1 cellular context compared by ENCODE assay signal in the genomic region with DNA sequence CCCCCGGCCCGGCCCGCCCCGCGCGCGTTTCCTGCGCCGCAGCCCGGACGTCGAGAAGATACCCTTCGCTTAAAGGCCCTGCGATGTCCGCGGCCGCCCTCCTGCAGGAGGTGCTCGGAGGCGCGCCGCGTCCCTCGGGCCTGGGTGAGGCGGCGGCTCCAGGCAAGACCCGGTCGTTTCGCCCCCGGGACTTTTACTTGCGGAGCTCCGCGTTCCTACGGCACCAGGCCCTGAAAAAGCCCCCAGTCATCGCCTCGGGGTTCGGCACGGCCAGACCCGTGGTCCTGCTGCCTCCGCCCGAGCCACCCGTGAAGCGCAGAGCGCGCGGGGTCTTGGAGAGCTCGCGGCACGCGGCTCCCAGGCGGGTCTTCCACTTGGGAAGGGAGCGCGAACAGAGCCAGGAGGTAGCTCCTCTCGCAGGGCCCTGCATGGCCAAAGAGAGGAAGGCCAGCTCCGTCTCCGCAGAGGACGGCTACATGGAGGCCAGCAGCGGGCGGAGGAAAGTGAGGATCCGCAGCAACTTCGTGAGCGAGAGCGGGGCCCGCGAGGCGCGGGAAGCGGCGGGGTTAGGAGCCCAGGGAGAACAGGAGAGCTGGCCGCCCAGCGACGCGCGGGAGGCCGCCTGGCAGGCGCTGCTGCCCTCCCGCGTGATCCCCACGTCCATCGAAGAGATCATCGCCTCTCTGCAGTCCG.
A peak's percentile ranks its signal among the peaks of the same experiment; 100 is the strongest.
TF ChIP-seq lines count a peak whose summit lies in the region.

No MANE protein-coding gene starts in this region.

TF ChIP-seq in WTC11, 78 proteins besides CTCF, POLR2A, EP300 and RAD21 (continued from another document and continues in another):
- TF ChIP-seq, protein P1, sequence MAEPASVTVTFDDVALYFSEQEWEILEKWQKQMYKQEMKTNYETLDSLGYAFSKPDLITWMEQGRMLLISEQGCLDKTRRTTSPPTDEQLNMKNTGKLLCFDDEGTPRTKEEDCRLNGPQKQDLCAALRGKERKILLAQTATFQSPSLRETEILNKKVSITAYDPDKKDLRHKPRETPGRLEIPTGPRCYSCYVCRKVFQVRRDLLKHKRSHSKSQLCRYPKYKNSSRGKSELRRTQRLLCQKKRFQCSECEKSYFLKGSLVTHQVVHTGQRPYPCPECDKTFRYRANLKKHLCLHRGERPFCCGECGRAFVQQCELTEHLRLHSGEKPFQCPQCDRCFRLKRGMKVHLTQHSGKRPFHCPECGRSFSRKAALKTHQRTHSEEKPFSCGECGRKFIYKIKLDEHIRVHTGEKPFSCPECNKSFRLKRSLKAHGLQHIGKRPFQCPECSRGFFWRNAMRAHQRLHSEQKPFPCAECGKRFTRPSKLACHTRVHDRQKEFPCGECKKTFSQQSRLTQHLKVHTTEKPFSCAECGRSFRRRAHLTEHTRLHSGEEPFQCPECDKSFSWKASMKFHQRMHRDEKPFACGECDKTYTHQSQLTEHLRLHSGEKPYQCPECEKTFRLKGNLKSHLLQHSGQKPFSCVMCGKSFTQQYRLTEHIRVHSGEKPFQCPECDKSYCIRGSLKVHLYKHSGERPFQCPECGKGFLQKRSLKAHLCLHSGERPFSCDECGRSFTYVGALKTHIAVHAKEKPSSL (CRISPR knock-in tag; conservative IDR thresholded peaks at IDR 0.05) = no peak
- TF ChIP-seq NFATC4 (CRISPR knock-in tag; IDR thresholded peaks at IDR 0.05) = no peak
- no peak; the same call in 1 of the 2 replicates for TF ChIP-seq RELA (CRISPR knock-in tag; IDR thresholded peaks at IDR 0.05; ENCODE audit: borderline replicate concordance)
- TF ChIP-seq TEAD4 (CRISPR knock-in tag; IDR thresholded peaks at IDR 0.05) = 0 out of 2 replicates have a peak, but pooled peaks have one; percentile 7
- TF ChIP-seq, protein P2, sequence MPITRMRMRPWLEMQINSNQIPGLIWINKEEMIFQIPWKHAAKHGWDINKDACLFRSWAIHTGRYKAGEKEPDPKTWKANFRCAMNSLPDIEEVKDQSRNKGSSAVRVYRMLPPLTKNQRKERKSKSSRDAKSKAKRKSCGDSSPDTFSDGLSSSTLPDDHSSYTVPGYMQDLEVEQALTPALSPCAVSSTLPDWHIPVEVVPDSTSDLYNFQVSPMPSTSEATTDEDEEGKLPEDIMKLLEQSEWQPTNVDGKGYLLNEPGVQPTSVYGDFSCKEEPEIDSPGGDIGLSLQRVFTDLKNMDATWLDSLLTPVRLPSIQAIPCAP (CRISPR knock-in tag; IDR thresholded peaks at IDR 0.05) = peak; percentile 14; the same call in 1 of the 2 replicates
- no peak for TF ChIP-seq CBFB (CRISPR knock-in tag; IDR thresholded peaks at IDR 0.05; ENCODE audit: low read depth)
- TF ChIP-seq, protein P3, sequence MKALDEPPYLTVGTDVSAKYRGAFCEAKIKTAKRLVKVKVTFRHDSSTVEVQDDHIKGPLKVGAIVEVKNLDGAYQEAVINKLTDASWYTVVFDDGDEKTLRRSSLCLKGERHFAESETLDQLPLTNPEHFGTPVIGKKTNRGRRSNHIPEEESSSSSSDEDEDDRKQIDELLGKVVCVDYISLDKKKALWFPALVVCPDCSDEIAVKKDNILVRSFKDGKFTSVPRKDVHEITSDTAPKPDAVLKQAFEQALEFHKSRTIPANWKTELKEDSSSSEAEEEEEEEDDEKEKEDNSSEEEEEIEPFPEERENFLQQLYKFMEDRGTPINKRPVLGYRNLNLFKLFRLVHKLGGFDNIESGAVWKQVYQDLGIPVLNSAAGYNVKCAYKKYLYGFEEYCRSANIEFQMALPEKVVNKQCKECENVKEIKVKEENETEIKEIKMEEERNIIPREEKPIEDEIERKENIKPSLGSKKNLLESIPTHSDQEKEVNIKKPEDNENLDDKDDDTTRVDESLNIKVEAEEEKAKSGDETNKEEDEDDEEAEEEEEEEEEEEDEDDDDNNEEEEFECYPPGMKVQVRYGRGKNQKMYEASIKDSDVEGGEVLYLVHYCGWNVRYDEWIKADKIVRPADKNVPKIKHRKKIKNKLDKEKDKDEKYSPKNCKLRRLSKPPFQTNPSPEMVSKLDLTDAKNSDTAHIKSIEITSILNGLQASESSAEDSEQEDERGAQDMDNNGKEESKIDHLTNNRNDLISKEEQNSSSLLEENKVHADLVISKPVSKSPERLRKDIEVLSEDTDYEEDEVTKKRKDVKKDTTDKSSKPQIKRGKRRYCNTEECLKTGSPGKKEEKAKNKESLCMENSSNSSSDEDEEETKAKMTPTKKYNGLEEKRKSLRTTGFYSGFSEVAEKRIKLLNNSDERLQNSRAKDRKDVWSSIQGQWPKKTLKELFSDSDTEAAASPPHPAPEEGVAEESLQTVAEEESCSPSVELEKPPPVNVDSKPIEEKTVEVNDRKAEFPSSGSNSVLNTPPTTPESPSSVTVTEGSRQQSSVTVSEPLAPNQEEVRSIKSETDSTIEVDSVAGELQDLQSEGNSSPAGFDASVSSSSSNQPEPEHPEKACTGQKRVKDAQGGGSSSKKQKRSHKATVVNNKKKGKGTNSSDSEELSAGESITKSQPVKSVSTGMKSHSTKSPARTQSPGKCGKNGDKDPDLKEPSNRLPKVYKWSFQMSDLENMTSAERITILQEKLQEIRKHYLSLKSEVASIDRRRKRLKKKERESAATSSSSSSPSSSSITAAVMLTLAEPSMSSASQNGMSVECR (CRISPR knock-in tag; IDR thresholded peaks at IDR 0.05; ENCODE audit: borderline replicate concordance) = 0 out of 2 replicates have a peak, but pooled peaks have one; percentile 61
- TF ChIP-seq TCF7 (CRISPR knock-in tag; IDR thresholded peaks at IDR 0.05; ENCODE audit: low read depth) = no peak
- TF ChIP-seq, protein P4, sequence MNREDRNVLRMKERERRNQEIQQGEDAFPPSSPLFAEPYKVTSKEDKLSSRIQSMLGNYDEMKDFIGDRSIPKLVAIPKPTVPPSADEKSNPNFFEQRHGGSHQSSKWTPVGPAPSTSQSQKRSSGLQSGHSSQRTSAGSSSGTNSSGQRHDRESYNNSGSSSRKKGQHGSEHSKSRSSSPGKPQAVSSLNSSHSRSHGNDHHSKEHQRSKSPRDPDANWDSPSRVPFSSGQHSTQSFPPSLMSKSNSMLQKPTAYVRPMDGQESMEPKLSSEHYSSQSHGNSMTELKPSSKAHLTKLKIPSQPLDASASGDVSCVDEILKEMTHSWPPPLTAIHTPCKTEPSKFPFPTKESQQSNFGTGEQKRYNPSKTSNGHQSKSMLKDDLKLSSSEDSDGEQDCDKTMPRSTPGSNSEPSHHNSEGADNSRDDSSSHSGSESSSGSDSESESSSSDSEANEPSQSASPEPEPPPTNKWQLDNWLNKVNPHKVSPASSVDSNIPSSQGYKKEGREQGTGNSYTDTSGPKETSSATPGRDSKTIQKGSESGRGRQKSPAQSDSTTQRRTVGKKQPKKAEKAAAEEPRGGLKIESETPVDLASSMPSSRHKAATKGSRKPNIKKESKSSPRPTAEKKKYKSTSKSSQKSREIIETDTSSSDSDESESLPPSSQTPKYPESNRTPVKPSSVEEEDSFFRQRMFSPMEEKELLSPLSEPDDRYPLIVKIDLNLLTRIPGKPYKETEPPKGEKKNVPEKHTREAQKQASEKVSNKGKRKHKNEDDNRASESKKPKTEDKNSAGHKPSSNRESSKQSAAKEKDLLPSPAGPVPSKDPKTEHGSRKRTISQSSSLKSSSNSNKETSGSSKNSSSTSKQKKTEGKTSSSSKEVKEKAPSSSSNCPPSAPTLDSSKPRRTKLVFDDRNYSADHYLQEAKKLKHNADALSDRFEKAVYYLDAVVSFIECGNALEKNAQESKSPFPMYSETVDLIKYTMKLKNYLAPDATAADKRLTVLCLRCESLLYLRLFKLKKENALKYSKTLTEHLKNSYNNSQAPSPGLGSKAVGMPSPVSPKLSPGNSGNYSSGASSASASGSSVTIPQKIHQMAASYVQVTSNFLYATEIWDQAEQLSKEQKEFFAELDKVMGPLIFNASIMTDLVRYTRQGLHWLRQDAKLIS (CRISPR knock-in tag; IDR thresholded peaks at IDR 0.05; ENCODE audit: borderline replicate concordance) = no peak
- TF ChIP-seq ZNF396 (CRISPR knock-in tag; IDR thresholded peaks at IDR 0.05; ENCODE audit: borderline replicate concordance) = no peak
- no peak for TF ChIP-seq MXD4 (CRISPR knock-in tag; IDR thresholded peaks at IDR 0.05; ENCODE audit: borderline replicate concordance)
- TF ChIP-seq, protein P5, sequence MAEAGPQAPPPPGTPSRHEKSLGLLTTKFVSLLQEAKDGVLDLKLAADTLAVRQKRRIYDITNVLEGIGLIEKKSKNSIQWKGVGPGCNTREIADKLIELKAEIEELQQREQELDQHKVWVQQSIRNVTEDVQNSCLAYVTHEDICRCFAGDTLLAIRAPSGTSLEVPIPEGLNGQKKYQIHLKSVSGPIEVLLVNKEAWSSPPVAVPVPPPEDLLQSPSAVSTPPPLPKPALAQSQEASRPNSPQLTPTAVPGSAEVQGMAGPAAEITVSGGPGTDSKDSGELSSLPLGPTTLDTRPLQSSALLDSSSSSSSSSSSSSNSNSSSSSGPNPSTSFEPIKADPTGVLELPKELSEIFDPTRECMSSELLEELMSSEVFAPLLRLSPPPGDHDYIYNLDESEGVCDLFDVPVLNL (CRISPR knock-in tag; IDR thresholded peaks at IDR 0.05; ENCODE audit: borderline replicate concordance, low read depth) = no peak
- TF ChIP-seq OVOL2 (CRISPR knock-in tag; IDR thresholded peaks at IDR 0.05; ENCODE audit: borderline replicate concordance) = no peak
- TF ChIP-seq, protein P6, sequence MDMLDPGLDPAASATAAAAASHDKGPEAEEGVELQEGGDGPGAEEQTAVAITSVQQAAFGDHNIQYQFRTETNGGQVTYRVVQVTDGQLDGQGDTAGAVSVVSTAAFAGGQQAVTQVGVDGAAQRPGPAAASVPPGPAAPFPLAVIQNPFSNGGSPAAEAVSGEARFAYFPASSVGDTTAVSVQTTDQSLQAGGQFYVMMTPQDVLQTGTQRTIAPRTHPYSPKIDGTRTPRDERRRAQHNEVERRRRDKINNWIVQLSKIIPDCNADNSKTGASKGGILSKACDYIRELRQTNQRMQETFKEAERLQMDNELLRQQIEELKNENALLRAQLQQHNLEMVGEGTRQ (CRISPR knock-in tag; IDR thresholded peaks at IDR 0.05) = no peak
- TF ChIP-seq ZNF138 (CRISPR knock-in tag; conservative IDR thresholded peaks at IDR 0.05) = no peak
- TF ChIP-seq NFE2L1 (CRISPR knock-in tag; IDR thresholded peaks at IDR 0.05) = no peak
- 0 out of 2 replicates have a peak, but pooled peaks have one; percentile 25 for TF ChIP-seq GTF2I (CRISPR knock-in tag; conservative IDR thresholded peaks at IDR 0.05)
- TF ChIP-seq, protein P7, sequence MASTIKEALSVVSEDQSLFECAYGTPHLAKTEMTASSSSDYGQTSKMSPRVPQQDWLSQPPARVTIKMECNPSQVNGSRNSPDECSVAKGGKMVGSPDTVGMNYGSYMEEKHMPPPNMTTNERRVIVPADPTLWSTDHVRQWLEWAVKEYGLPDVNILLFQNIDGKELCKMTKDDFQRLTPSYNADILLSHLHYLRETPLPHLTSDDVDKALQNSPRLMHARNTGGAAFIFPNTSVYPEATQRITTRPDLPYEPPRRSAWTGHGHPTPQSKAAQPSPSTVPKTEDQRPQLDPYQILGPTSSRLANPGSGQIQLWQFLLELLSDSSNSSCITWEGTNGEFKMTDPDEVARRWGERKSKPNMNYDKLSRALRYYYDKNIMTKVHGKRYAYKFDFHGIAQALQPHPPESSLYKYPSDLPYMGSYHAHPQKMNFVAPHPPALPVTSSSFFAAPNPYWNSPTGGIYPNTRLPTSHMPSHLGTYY (CRISPR knock-in tag; IDR thresholded peaks at IDR 0.05) = no peak
- no peak for TF ChIP-seq ZNF121 (CRISPR knock-in tag; IDR thresholded peaks at IDR 0.05)
- no peak for TF ChIP-seq SOX15 (CRISPR knock-in tag; IDR thresholded peaks at IDR 0.05)
- TF ChIP-seq SMAD4 (CRISPR knock-in tag; IDR thresholded peaks at IDR 0.05) = 0 out of 2 replicates have a peak, but pooled peaks have one; percentile 15
- TF ChIP-seq MYBL2 (CRISPR knock-in tag; IDR thresholded peaks at IDR 0.05) = no peak
- no peak for TF ChIP-seq TEAD1 (CRISPR knock-in tag; IDR thresholded peaks at IDR 0.05)
- TF ChIP-seq NR2C2 (CRISPR knock-in tag; IDR thresholded peaks at IDR 0.05) = 0 out of 2 replicates have a peak, but pooled peaks have one; percentile 11
- no peak for TF ChIP-seq SMAD3 (CRISPR knock-in tag; IDR thresholded peaks at IDR 0.05; ENCODE audit: borderline replicate concordance)
- TF ChIP-seq TP53 (CRISPR knock-in tag; IDR thresholded peaks at IDR 0.05) = no peak
- TF ChIP-seq, protein P8, sequence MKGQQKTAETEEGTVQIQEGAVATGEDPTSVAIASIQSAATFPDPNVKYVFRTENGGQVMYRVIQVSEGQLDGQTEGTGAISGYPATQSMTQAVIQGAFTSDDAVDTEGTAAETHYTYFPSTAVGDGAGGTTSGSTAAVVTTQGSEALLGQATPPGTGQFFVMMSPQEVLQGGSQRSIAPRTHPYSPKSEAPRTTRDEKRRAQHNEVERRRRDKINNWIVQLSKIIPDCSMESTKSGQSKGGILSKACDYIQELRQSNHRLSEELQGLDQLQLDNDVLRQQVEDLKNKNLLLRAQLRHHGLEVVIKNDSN (CRISPR knock-in tag; IDR thresholded peaks at IDR 0.05) = 0 out of 2 replicates have a peak, but pooled peaks have one; percentile 38
- TF ChIP-seq RORB (CRISPR knock-in tag; IDR thresholded peaks at IDR 0.05) = no peak
- TF ChIP-seq, protein P9, sequence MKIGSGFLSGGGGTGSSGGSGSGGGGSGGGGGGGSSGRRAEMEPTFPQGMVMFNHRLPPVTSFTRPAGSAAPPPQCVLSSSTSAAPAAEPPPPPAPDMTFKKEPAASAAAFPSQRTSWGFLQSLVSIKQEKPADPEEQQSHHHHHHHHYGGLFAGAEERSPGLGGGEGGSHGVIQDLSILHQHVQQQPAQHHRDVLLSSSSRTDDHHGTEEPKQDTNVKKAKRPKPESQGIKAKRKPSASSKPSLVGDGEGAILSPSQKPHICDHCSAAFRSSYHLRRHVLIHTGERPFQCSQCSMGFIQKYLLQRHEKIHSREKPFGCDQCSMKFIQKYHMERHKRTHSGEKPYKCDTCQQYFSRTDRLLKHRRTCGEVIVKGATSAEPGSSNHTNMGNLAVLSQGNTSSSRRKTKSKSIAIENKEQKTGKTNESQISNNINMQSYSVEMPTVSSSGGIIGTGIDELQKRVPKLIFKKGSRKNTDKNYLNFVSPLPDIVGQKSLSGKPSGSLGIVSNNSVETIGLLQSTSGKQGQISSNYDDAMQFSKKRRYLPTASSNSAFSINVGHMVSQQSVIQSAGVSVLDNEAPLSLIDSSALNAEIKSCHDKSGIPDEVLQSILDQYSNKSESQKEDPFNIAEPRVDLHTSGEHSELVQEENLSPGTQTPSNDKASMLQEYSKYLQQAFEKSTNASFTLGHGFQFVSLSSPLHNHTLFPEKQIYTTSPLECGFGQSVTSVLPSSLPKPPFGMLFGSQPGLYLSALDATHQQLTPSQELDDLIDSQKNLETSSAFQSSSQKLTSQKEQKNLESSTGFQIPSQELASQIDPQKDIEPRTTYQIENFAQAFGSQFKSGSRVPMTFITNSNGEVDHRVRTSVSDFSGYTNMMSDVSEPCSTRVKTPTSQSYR (CRISPR knock-in tag; IDR thresholded peaks at IDR 0.05) = peak; percentile 71
- peak; percentile 25; the same call in 1 of the 2 replicates for TF ChIP-seq ATF1 (CRISPR knock-in tag; IDR thresholded peaks at IDR 0.05)
- no peak for TF ChIP-seq KAT7 (CRISPR knock-in tag; IDR thresholded peaks at IDR 0.05; ENCODE audit: borderline replicate concordance)
- no peak for TF ChIP-seq GABPB1 (CRISPR knock-in tag; IDR thresholded peaks at IDR 0.05)
